32 cellular contexts compared by ENCODE assay signal in genomic region chr5:95241155-95241554, GRCh38. TPM values are rescaled to one million over a fixed set of nuclear protein-coding genes. Genes with fewer than 3 reads are reported as not detected.
"Had no signal": no experiment of that assay in that cellular context is flagged by ENCODE, and none has a peak within 500 bp of the region (broad histone marks: within the 10 kb centered on the region; RNA-seq: fewer than 3 reads in every experiment).

No MANE protein-coding gene starts in this region.

- H3K4me3 ChIP-seq: cardiac muscle cell, MG63, SK-N-MC had no signal

- DNase-seq: activated B cell treated with CpG ODN at 0.5 μM for 24 hours; activated CD4-positive, alpha-beta memory T cell treated with anti-CD3 and anti-CD28 coated beads for 36 hours; activated CD4-positive, alpha-beta T cell treated with anti-CD3 and anti-CD28 coated beads for 4 hours; activated CD4-positive, alpha-beta T cell treated with anti-CD3 and anti-CD28 coated beads, Interleukin-2, amount 50 U/mL, for 1 hour; activated CD4-positive, CD25-positive, alpha-beta regulatory T cell treated with anti-CD3 and anti-CD28 coated beads, Interleukin-2, amount 50 U/mL, for 72 hours; activated CD8-positive, alpha-beta memory T cell treated with anti-CD3 and anti-CD28 coated beads for 24 hours; activated CD8-positive, alpha-beta memory T cell treated with anti-CD3 and anti-CD28 coated beads, Interleukin-2, amount 10 ng/mL, durations not matched to agents 7 days and 5 days; activated CD8-positive, alpha-beta memory T cell treated with anti-CD3 and anti-CD28 coated beads, Interleukin-2, amount 50 U/mL, for 48 hours; activated effector memory CD4-positive, alpha-beta T cell treated with Interleukin-2 at 50 U/mL for 16 hours; activated naive CD4-positive, alpha-beta T cell treated with anti-CD3 and anti-CD28 coated beads, Interleukin-2, amount 10 ng/mL, durations not matched to agents 7 days and 5 days; activated naive CD8-positive, alpha-beta T cell treated with anti-CD3 and anti-CD28 coated beads for 36 hours; activated T-cell treated with anti-CD3 and anti-CD28 coated beads, Interleukin-2, amount 50 U/mL, for 48 hours; amniotic stem cell; aorta; Karpas-422; MG63; NCI-H1048; NCI-H1105 treated with DMSO at 0.1 percent for 48 hours; NCI-H1436; NCI-H1694 treated with DMSO at 0.1 percent for 48 hours; NCI-H2029; NCI-H345; NCI-H524 treated with DMSO at 0.1 percent for 48 hours; NK-92 treated with Interleukin-12 subunit alpha and Interleukin-12 subunit beta, amount 100 ng/mL, for 24 hours; Right ventricle myocardium superior; T1000 had no signal

- H3K36me3 Mint-ChIP-seq: activated CD4-positive, alpha-beta memory T cell treated with anti-CD3 and anti-CD28 coated beads for 36 hours; activated CD8-positive, alpha-beta memory T cell treated with anti-CD3 and anti-CD28 coated beads, Interleukin-2, amount 10 ng/mL, durations not matched to agents 7 days and 5 days; activated naive CD4-positive, alpha-beta T cell treated with anti-CD3 and anti-CD28 coated beads, Interleukin-2, amount 10 ng/mL, durations not matched to agents 7 days and 5 days; activated naive CD8-positive, alpha-beta T cell treated with anti-CD3 and anti-CD28 coated beads for 36 hours had no signal

- H3K27me3 ChIP-seq: cardiac muscle cell had no signal

- ATAC-seq: activated CD8-positive, alpha-beta memory T cell treated with anti-CD3 and anti-CD28 coated beads, Interleukin-2, amount 10 ng/mL, durations not matched to agents 7 days and 5 days had no signal

- H3K27ac ChIP-seq: cardiac muscle cell, SK-N-MC, VCaP had no signal

- H3K27ac Mint-ChIP-seq: activated B cell treated with CpG ODN at 0.5 μM for 24 hours; activated CD4-positive, alpha-beta memory T cell treated with anti-CD3 and anti-CD28 coated beads for 36 hours; activated CD8-positive, alpha-beta memory T cell treated with anti-CD3 and anti-CD28 coated beads, Interleukin-2, amount 10 ng/mL, durations not matched to agents 7 days and 5 days; activated naive CD4-positive, alpha-beta T cell treated with anti-CD3 and anti-CD28 coated beads, Interleukin-2, amount 10 ng/mL, durations not matched to agents 7 days and 5 days; activated naive CD8-positive, alpha-beta T cell treated with anti-CD3 and anti-CD28 coated beads for 36 hours had no signal

- H3K4me1 Mint-ChIP-seq: activated CD8-positive, alpha-beta memory T cell treated with anti-CD3 and anti-CD28 coated beads, Interleukin-2, amount 10 ng/mL, durations not matched to agents 7 days and 5 days; activated naive CD4-positive, alpha-beta T cell treated with anti-CD3 and anti-CD28 coated beads, Interleukin-2, amount 10 ng/mL, durations not matched to agents 7 days and 5 days; central memory CD8-positive, alpha-beta T cell had no signal

- H3K4me3 Mint-ChIP-seq: activated B cell treated with CpG ODN at 0.5 μM for 24 hours; activated CD4-positive, alpha-beta memory T cell treated with anti-CD3 and anti-CD28 coated beads for 36 hours; activated CD8-positive, alpha-beta memory T cell treated with anti-CD3 and anti-CD28 coated beads, Interleukin-2, amount 10 ng/mL, durations not matched to agents 7 days and 5 days; activated naive CD4-positive, alpha-beta T cell treated with anti-CD3 and anti-CD28 coated beads, Interleukin-2, amount 10 ng/mL, durations not matched to agents 7 days and 5 days; activated naive CD8-positive, alpha-beta T cell treated with anti-CD3 and anti-CD28 coated beads for 36 hours; central memory CD8-positive, alpha-beta T cell had no signal

- H3K27me3 Mint-ChIP-seq: activated B cell treated with CpG ODN at 0.5 μM for 24 hours; activated CD4-positive, alpha-beta memory T cell treated with anti-CD3 and anti-CD28 coated beads for 36 hours; activated CD8-positive, alpha-beta memory T cell treated with anti-CD3 and anti-CD28 coated beads, Interleukin-2, amount 10 ng/mL, durations not matched to agents 7 days and 5 days; activated naive CD4-positive, alpha-beta T cell treated with anti-CD3 and anti-CD28 coated beads, Interleukin-2, amount 10 ng/mL, durations not matched to agents 7 days and 5 days; central memory CD8-positive, alpha-beta T cell had no signal

- H3K9me3 Mint-ChIP-seq: activated B cell treated with CpG ODN at 0.5 μM for 24 hours; activated CD4-positive, alpha-beta memory T cell treated with anti-CD3 and anti-CD28 coated beads for 36 hours; activated naive CD4-positive, alpha-beta T cell treated with anti-CD3 and anti-CD28 coated beads, Interleukin-2, amount 10 ng/mL, durations not matched to agents 7 days and 5 days; activated naive CD8-positive, alpha-beta T cell treated with anti-CD3 and anti-CD28 coated beads for 36 hours had no signal

- H3K36me3 ChIP-seq: cardiac muscle cell, MG63 had no signal

- H3K9me3 ChIP-seq: MG63 had no signal

RNA-seq across cellular contexts. Expression of gene MCTP1, which starts 43.7 kb away (rescaled TPM):
- total RNA-seq: activated CD4-positive, alpha-beta memory T cell treated with anti-CD3 and anti-CD28 coated beads for 36 hours; activated CD8-positive, alpha-beta memory T cell treated with anti-CD3 and anti-CD28 coated beads, Interleukin-2, amount 10 ng/mL, durations not matched to agents 7 days and 5 days; cardiac muscle cell; OCI-LY7; T-helper 2 cell treated with Interferon-gamma antibody and Interleukin-4, amounts not matched to agents 100 ng/mL and 5 ng/mL, for 36 hours had no signal
